In genomic region chr2:120686511-120687168, GRCh38 we compare ENCODE assay signal across 12 cellular contexts. TPM values are rescaled to one million over a fixed set of nuclear protein-coding genes. Genes with fewer than 3 reads are reported as not detected.
A peak's percentile ranks its signal among the peaks of the same experiment; 100 is the strongest.
DNase-seq lines count a peak whose midpoint lies in the region; ATAC-seq and TF ChIP-seq lines count a peak whose summit lies in the region.
"Had no signal": no experiment of that assay in that cellular context is flagged by ENCODE, and none has a peak within 500 bp of the region (broad histone marks: within the 10 kb centered on the region; RNA-seq: fewer than 3 reads in every experiment).

No MANE protein-coding gene starts in this region.

- H3K27ac ChIP-seq in HEK293 (ENCODE audit: extremely low read depth, low read depth, low read length) = no peak overlapping the region
- no peak overlapping the region for H3K27ac ChIP-seq in right lobe of liver
- H3K27ac ChIP-seq in gastrocnemius medialis = no peak overlapping the region
- no peak overlapping the region for H3K27ac ChIP-seq in right cardiac atrium (ENCODE audit: low read length)
- H3K27ac ChIP-seq: SK-N-MC had no signal

- no peak overlapping the region for H3K27ac Mint-ChIP-seq in CD14-positive monocyte
- H3K27ac Mint-ChIP-seq: activated CD4-positive, alpha-beta memory T cell treated with anti-CD3 and anti-CD28 coated beads, Interleukin-2, amount 10 ng/mL, durations not matched to agents 7 days and 5 days; activated naive CD8-positive, alpha-beta T cell treated with anti-CD3 and anti-CD28 coated beads, Interleukin-2, amount 10 ng/mL, durations not matched to agents 7 days and 5 days had no signal

- H3K9me3 Mint-ChIP-seq in CD14-positive monocyte = peaks cover 0 to 5% (median 0%) of the 10 kb centered on the region in 7 donors
- H3K9me3 Mint-ChIP-seq: activated CD4-positive, alpha-beta memory T cell treated with anti-CD3 and anti-CD28 coated beads, Interleukin-2, amount 10 ng/mL, durations not matched to agents 7 days and 5 days; activated naive CD8-positive, alpha-beta T cell treated with anti-CD3 and anti-CD28 coated beads, Interleukin-2, amount 10 ng/mL, durations not matched to agents 7 days and 5 days had no signal

- DNase-seq in CD14-positive monocyte (ENCODE audit: low spot score) (peak; percentile 19), astrocyte of the cerebellum (ENCODE audit: low read depth) (no peak), right lobe of liver (no peak), gastrocnemius medialis (no peak), right cardiac atrium (no peak)
- DNase-seq: activated CD4-positive, alpha-beta memory T cell treated with anti-CD3 and anti-CD28 coated beads, Interleukin-2, amount 10 ng/mL, durations not matched to agents 7 days and 5 days; activated naive CD8-positive, alpha-beta T cell treated with anti-CD3 and anti-CD28 coated beads, Interleukin-2, amount 10 ng/mL, durations not matched to agents 7 days and 5 days; NCI-H2171 treated with DMSO at 0.1 percent for 48 hours had no signal

- no peaks in the 10 kb centered on the region for H3K4me1 Mint-ChIP-seq in CD14-positive monocyte
- H3K4me1 Mint-ChIP-seq: activated CD4-positive, alpha-beta memory T cell treated with anti-CD3 and anti-CD28 coated beads, Interleukin-2, amount 10 ng/mL, durations not matched to agents 7 days and 5 days; activated naive CD8-positive, alpha-beta T cell treated with anti-CD3 and anti-CD28 coated beads, Interleukin-2, amount 10 ng/mL, durations not matched to agents 7 days and 5 days had no signal

- 75% methylated on average over 15 of the region's 16 CpGs for WGBS in right lobe of liver (ENCODE audit: insufficient coverage, low coverage, low lambda C conversion rate, missing lambda C conversion rate)
- 86% methylated on average over 16 of the region's 16 CpGs for WGBS in right cardiac atrium

- H3K4me3 Mint-ChIP-seq in CD14-positive monocyte = no peak overlapping the region
- H3K4me3 Mint-ChIP-seq: activated CD4-positive, alpha-beta memory T cell treated with anti-CD3 and anti-CD28 coated beads, Interleukin-2, amount 10 ng/mL, durations not matched to agents 7 days and 5 days; activated naive CD8-positive, alpha-beta T cell treated with anti-CD3 and anti-CD28 coated beads, Interleukin-2, amount 10 ng/mL, durations not matched to agents 7 days and 5 days had no signal

- intact Hi-C loops in CD14-positive monocyte (cut with micrococcal nuclease) = loop anchor here in 1 of 2 donors (10.0 kb wide), 2 partner anchors 342 to 982 kb away; partner anchors contain the start of gene INHBB
- intact Hi-C loops in right lobe of liver (cut with DNase I) = no loop called here
- intact Hi-C loops in gastrocnemius medialis (cut with DNase I; ENCODE audit: low total_unique reads) = loop anchor here (10.0 kb wide), 1 partner anchor 582 kb away; no protein-coding TSS in a partner anchor
- intact Hi-C loops in right cardiac atrium (cut with DNase I) = no loop called here

- H3K27me3 Mint-ChIP-seq in CD14-positive monocyte (ENCODE audit: low read depth in 3 of 3) = peaks cover 7 to 15% (median 10%) of the 10 kb centered on the region in 3 donors

- in situ Hi-C loops in astrocyte of the cerebellum (cut with HindIII; ENCODE audit: low sequenced_read_pairs) = no loop called here
- in situ Hi-C loops in gastrocnemius medialis (cut with MboI; ENCODE audit: low sequenced_read_pairs in 4 of 4) = loop anchor here in 1 of 4 donors (25.0 kb wide), 1 partner anchor 974 kb away; no protein-coding TSS in a partner anchor

- H3K27me3 ChIP-seq in right lobe of liver (no peaks in the 10 kb centered on the region), gastrocnemius medialis (no peaks in the 10 kb centered on the region), right cardiac atrium (ENCODE audit: control insufficient read depth, insufficient read depth) (no peaks in the 10 kb centered on the region)

- no peaks in the 10 kb centered on the region for H3K36me3 Mint-ChIP-seq in CD14-positive monocyte
- H3K36me3 Mint-ChIP-seq: activated naive CD8-positive, alpha-beta T cell treated with anti-CD3 and anti-CD28 coated beads, Interleukin-2, amount 10 ng/mL, durations not matched to agents 7 days and 5 days had no signal

- no peak overlapping the region for H3K4me3 ChIP-seq in HEK293 (ENCODE audit: low read depth, low read length)
- no peak overlapping the region for H3K4me3 ChIP-seq in astrocyte of the cerebellum (ENCODE audit: low read depth, low read length)
- H3K4me3 ChIP-seq in right lobe of liver = no peak overlapping the region
- no peak overlapping the region for H3K4me3 ChIP-seq in gastrocnemius medialis
- H3K4me3 ChIP-seq in right cardiac atrium (ENCODE audit: low read length) = no peak overlapping the region
- H3K4me3 ChIP-seq: SK-N-MC had no signal

- TF ChIP-seq CTCF in CD14-positive monocyte (IDR thresholded peaks at IDR 0.05) = peak; percentile 46
- 0 out of 2 replicates have a peak, but pooled peaks have one; percentile 16 for TF ChIP-seq CTCF in HEK293 (tag by site-specific recombination; IDR thresholded peaks at IDR 0.05)
- TF ChIP-seq CTCF in astrocyte of the cerebellum (IDR thresholded peaks at IDR 0.05; ENCODE audit: low read depth, low read length, missing control alignments) = peak; percentile 31
- peak in 3 of 4 donors; percentile 24 to 39 (median 33) for TF ChIP-seq CTCF in right lobe of liver (IDR thresholded peaks at IDR 0.05)
- TF ChIP-seq CTCF in gastrocnemius medialis (IDR thresholded peaks at IDR 0.05 in 4 of 5, conservative IDR thresholded peaks at IDR 0.05 in 1 of 5) = no peak

- no peaks in the 10 kb centered on the region for H3K4me1 ChIP-seq in HEK293 (ENCODE audit: control insufficient read depth, insufficient read depth, low read length)
- H3K4me1 ChIP-seq in right lobe of liver = no peaks in the 10 kb centered on the region
- H3K4me1 ChIP-seq in gastrocnemius medialis = no peaks in the 10 kb centered on the region
- H3K4me1 ChIP-seq in right cardiac atrium (ENCODE audit: control insufficient read depth, insufficient read depth, low read length) = no peaks in the 10 kb centered on the region

- TF ChIP-seq POLR2A in right lobe of liver (IDR thresholded peaks at IDR 0.05) (no peak), gastrocnemius medialis (IDR thresholded peaks at IDR 0.05) (no peak)

- CTCF ChIA-PET in HEK293 (lab: Yijun Ruan, JAX) = interaction anchor here (0.6 to 2.1 kb wide), 14 partner anchors 8 to 1035 kb away, joined by 3 to 9 read pairs (median 3); no protein-coding TSS in a partner anchor

- ATAC-seq in right lobe of liver (no peak), GM18909 (IDR thresholded peaks at IDR 0.05; ENCODE audit: poor library complexity, unreplicated experiment) (no peak), HG02798 (IDR thresholded peaks at IDR 0.05; ENCODE audit: poor library complexity, unreplicated experiment) (no peak), gastrocnemius medialis (no peak), right cardiac atrium (no peak)

- no peaks in the 10 kb centered on the region for H3K36me3 ChIP-seq in HEK293 (ENCODE audit: control insufficient read depth in 2 of 2, insufficient read depth in 1 of 2, low read length in 2 of 2)
- no peaks in the 10 kb centered on the region for H3K36me3 ChIP-seq in right lobe of liver
- no peaks in the 10 kb centered on the region for H3K36me3 ChIP-seq in gastrocnemius medialis

- POLR2A ChIA-PET in HEK293 (lab: Yijun Ruan, JAX) = no interaction called here

- H3K9me3 ChIP-seq in HEK293 (ENCODE audit: control insufficient read depth, insufficient read depth, low read depth, low read length) (no peaks in the 10 kb centered on the region), right lobe of liver (no peaks in the 10 kb centered on the region), gastrocnemius medialis (no peaks in the 10 kb centered on the region), right cardiac atrium (ENCODE audit: control insufficient read depth, low read length) (no peaks in the 10 kb centered on the region)

TF ChIP-seq in HEK293, 187 proteins besides CTCF, POLR2A, EP300 and RAD21 (continues in another document):
- TF ChIP-seq ZNF121 (tag by site-specific recombination; IDR thresholded peaks at IDR 0.05) = no peak
- TF ChIP-seq ZNF2 (tag by site-specific recombination; IDR thresholded peaks at IDR 0.05) = no peak
- TF ChIP-seq ZNF274 (IDR thresholded peaks at IDR 0.05; ENCODE audit: low read length) = no peak
- no peak for TF ChIP-seq ZNF274 (tag by site-specific recombination; IDR thresholded peaks at IDR 0.05; ENCODE audit: borderline replicate concordance)
- no peak for TF ChIP-seq ZBTB10 (tag by site-specific recombination; IDR thresholded peaks at IDR 0.05)
- no peak for TF ChIP-seq RBAK (tag by site-specific recombination; IDR thresholded peaks at IDR 0.05)
- no peak for TF ChIP-seq YY1 (tag by site-specific recombination; IDR thresholded peaks at IDR 0.05)
- no peak for TF ChIP-seq ZBTB1 (tag by site-specific recombination; IDR thresholded peaks at IDR 0.05)
- TF ChIP-seq ZNF792 (tag by site-specific recombination; IDR thresholded peaks at IDR 0.05) = no peak
- TF ChIP-seq FEZF1 (tag by site-specific recombination; IDR thresholded peaks at IDR 0.05) = no peak

RNA-seq across cellular contexts. Expression of gene GLI2, which starts 49.0 kb away (rescaled TPM):
- polyA plus RNA-seq in CD14-positive monocyte (not detected), right cardiac atrium (0.86 TPM)
- total RNA-seq in right lobe of liver (under 1 TPM; 0.09 to 0.73 (median 0.48) TPM), gastrocnemius medialis (under 1 TPM; 0.27 to 0.49 (median 0.29) TPM), right cardiac atrium (1 to 10 TPM; 2.8 to 4.8 (median 4.4) TPM)

Comparison
In these comparisons a context has a peak if more than half of its experiments do, and no peak if none do; other contexts are left out.
1. CTCF ChIP-seq: peak in CD14-positive monocyte (single experiment), HEK293 (single experiment), astrocyte of the cerebellum (single experiment) and right lobe of liver (3 of 4); none in gastrocnemius medialis (0 of 5).